25 cellular contexts compared by ENCODE assay signal in genomic region chr2:152582081-152582480, GRCh38.
"Had no signal": no experiment of that assay in that cellular context is flagged by ENCODE, and none has a peak within 500 bp of the region (broad histone marks: within the 10 kb centered on the region; RNA-seq: fewer than 3 reads in every experiment).

No MANE protein-coding gene starts in this region.

- H3K27me3 ChIP-seq: body of pancreas, gastrocnemius medialis, sigmoid colon, tibial nerve had no signal

- H3K4me1 ChIP-seq: body of pancreas had no signal

- H3K9me3 Mint-ChIP-seq: activated CD8-positive, alpha-beta T cell treated with anti-CD3 and anti-CD28 coated beads for 36 hours; activated naive CD4-positive, alpha-beta T cell treated with anti-CD3 and anti-CD28 coated beads, Interleukin-2, amount 50 U/mL, for 72 hours; activated T-cell treated with anti-CD3 and anti-CD28 coated beads, Interleukin-2, amount 50 U/mL, for 4 hours; activated T-helper 2 cell treated with anti-CD3 and anti-CD28 coated beads, Interferon-gamma antibody, Interleukin-2, Interleukin-4, amounts not matched to agents 10 μg/mL and 5 μg/mL and 100 μg/mL, durations not matched to agents 14 hours and 24 hours and 36 hours; stimulated activated effector memory CD8-positive, alpha-beta T cell treated with anti-CD3 and anti-CD28 coated beads, Interleukin-12 subunit alpha, Interleukin-12 subunit beta, amount 100 ng/mL, for 72 hours; stimulated activated naive CD8-positive, alpha-beta T cell treated with anti-CD3 and anti-CD28 coated beads, Interleukin-15, Interleukin-2, amounts not matched to agents 100 ng/mL and 50 ng/mL, for 24 hours had no signal

- ATAC-seq: activated CD8-positive, alpha-beta T cell treated with anti-CD3 and anti-CD28 coated beads for 36 hours; activated naive CD4-positive, alpha-beta T cell treated with anti-CD3 and anti-CD28 coated beads, Interleukin-2, amount 50 U/mL, for 72 hours; activated T-cell treated with anti-CD3 and anti-CD28 coated beads, Interleukin-2, amount 50 U/mL, for 4 hours; body of pancreas; gastrocnemius medialis; left cardiac atrium; left ventricle myocardium superior; mucosa of descending colon; psoas muscle; stimulated activated effector memory CD8-positive, alpha-beta T cell treated with anti-CD3 and anti-CD28 coated beads, Interleukin-12 subunit alpha, Interleukin-12 subunit beta, amount 100 ng/mL, for 72 hours had no signal

- H3K27ac ChIP-seq: body of pancreas, gastrocnemius medialis, psoas muscle, sigmoid colon had no signal

- H3K4me3 Mint-ChIP-seq: activated CD8-positive, alpha-beta T cell treated with anti-CD3 and anti-CD28 coated beads for 36 hours; activated T-cell treated with anti-CD3 and anti-CD28 coated beads, Interleukin-2, amount 50 U/mL, for 4 hours; stimulated activated effector memory CD8-positive, alpha-beta T cell treated with anti-CD3 and anti-CD28 coated beads, Interleukin-12 subunit alpha, Interleukin-12 subunit beta, amount 100 ng/mL, for 72 hours; stimulated activated naive CD8-positive, alpha-beta T cell treated with anti-CD3 and anti-CD28 coated beads, Interleukin-15, Interleukin-2, amounts not matched to agents 100 ng/mL and 50 ng/mL, for 24 hours had no signal

- H3K36me3 ChIP-seq: sigmoid colon, tibial nerve had no signal

- H3K27ac Mint-ChIP-seq: activated CD8-positive, alpha-beta T cell treated with anti-CD3 and anti-CD28 coated beads for 36 hours; activated naive CD4-positive, alpha-beta T cell treated with anti-CD3 and anti-CD28 coated beads, Interleukin-2, amount 50 U/mL, for 72 hours; activated T-helper 2 cell treated with anti-CD3 and anti-CD28 coated beads, Interferon-gamma antibody, Interleukin-2, Interleukin-4, amounts not matched to agents 10 μg/mL and 5 μg/mL and 100 μg/mL, durations not matched to agents 14 hours and 24 hours and 36 hours; stimulated activated effector memory CD8-positive, alpha-beta T cell treated with anti-CD3 and anti-CD28 coated beads, Interleukin-12 subunit alpha, Interleukin-12 subunit beta, amount 100 ng/mL, for 72 hours; stimulated activated naive CD8-positive, alpha-beta T cell treated with anti-CD3 and anti-CD28 coated beads, Interleukin-15, Interleukin-2, amounts not matched to agents 100 ng/mL and 50 ng/mL, for 24 hours had no signal

- H3K9me3 ChIP-seq: body of pancreas, gastrocnemius medialis, mucosa of descending colon, psoas muscle, sigmoid colon, tibial nerve had no signal

- DNase-seq: activated CD4-positive, alpha-beta T cell treated with anti-CD3 and anti-CD28 coated beads for 1 hour; activated CD4-positive, alpha-beta T cell treated with anti-CD3 and anti-CD28 coated beads, Interleukin-2, amount 50 U/mL, for 1 hour; activated CD8-positive, alpha-beta T cell treated with anti-CD3 and anti-CD28 coated beads for 36 hours; activated naive CD4-positive, alpha-beta T cell; activated T-cell treated with anti-CD3 and anti-CD28 coated beads, Interleukin-2, amount 50 U/mL, for 4 hours; aorta; body of pancreas; cerebellar nuclear complex; cortex of kidney; effector CD4-positive, alpha-beta T cell; gastrocnemius medialis; glutamatergic neuron; islet precursor cell; left cardiac atrium; left ventricle myocardium superior; mucosa of descending colon; psoas muscle; sigmoid colon; small intestine; stimulated activated CD4-positive, alpha-beta T cell treated with anti-CD3 and anti-CD28 coated beads, Interleukin-4, amount 100 ng/mL, for 24 hours had no signal

- H3K4me3 ChIP-seq: body of pancreas, gastrocnemius medialis, mucosa of descending colon, psoas muscle, sigmoid colon, tibial nerve had no signal

- H3K36me3 Mint-ChIP-seq: stimulated activated effector memory CD8-positive, alpha-beta T cell treated with anti-CD3 and anti-CD28 coated beads, Interleukin-12 subunit alpha, Interleukin-12 subunit beta, amount 100 ng/mL, for 72 hours had no signal
